10 cellular contexts compared by ENCODE assay signal in genomic region chr3:121661376-121661775, GRCh38. TPM values are rescaled to one million over a fixed set of nuclear protein-coding genes. Genes with fewer than 3 reads are reported as not detected.
DNase-seq lines count a peak whose midpoint lies in the region; ATAC-seq, FAIRE-seq and TF ChIP-seq lines count a peak whose summit lies in the region.
"Had no signal": no experiment of that assay in that cellular context is flagged by ENCODE, and none has a peak within 500 bp of the region (broad histone marks: within the 10 kb centered on the region; RNA-seq: fewer than 3 reads in every experiment).

No MANE protein-coding gene starts in this region.

- peak overlapping the region; percentile 97 for H3K27ac Mint-ChIP-seq in activated CD4-positive, alpha-beta T cell treated with anti-CD3 and anti-CD28 coated beads, Interleukin-2, amount 10 ng/mL, durations not matched to agents 24 days and 14 days
- H3K27ac Mint-ChIP-seq in WTC11 = peak overlapping the region; percentile 76; the same call in 1 of the 2 replicates
- peak overlapping the region; percentile 99 for H3K27ac Mint-ChIP-seq in stimulated activated naive B cell treated with anti-CD40 and anti-IgM and Interleukin-4, amounts not matched to agents 10 μg/mL and 1 μg/mL and 100 μg/mL, for 72 hours

- H3K36me3 ChIP-seq in small intestine (ENCODE audit: control insufficient read depth in 2 of 2, insufficient read depth in 2 of 2, low read length in 2 of 2) = peaks cover 14 to 23% of the 10 kb centered on the region in 2 donors

- CTCF ChIA-PET in WTC11 (lab: Charles Lee) = interaction anchor here (1.0 kb wide), 1 partner anchor 334 kb away, joined by 3 read pairs; no protein-coding TSS in a partner anchor

- no peak for TF ChIP-seq CTCF in WTC11 (IDR thresholded peaks at IDR 0.05)
- no peak for TF ChIP-seq CTCF in foreskin keratinocyte (conservative IDR thresholded peaks at IDR 0.05)

- H3K27me3 ChIP-seq in foreskin keratinocyte = no peaks in the 10 kb centered on the region
- H3K27me3 ChIP-seq in small intestine (ENCODE audit: control insufficient read depth in 2 of 2, insufficient read depth in 2 of 2, low read length in 2 of 2) = no peaks in the 10 kb centered on the region

- H3K9me3 Mint-ChIP-seq in activated CD4-positive, alpha-beta T cell treated with anti-CD3 and anti-CD28 coated beads, Interleukin-2, amount 10 ng/mL, durations not matched to agents 24 days and 14 days = peaks cover 7% of the 10 kb centered on the region
- H3K9me3 Mint-ChIP-seq in WTC11 = no peaks in the 10 kb centered on the region
- peaks cover 0 to 5% of the 10 kb centered on the region in 2 donors for H3K9me3 Mint-ChIP-seq in stimulated activated naive B cell treated with anti-CD40 and anti-IgM and Interleukin-4, amounts not matched to agents 10 μg/mL and 1 μg/mL and 100 μg/mL, for 72 hours

- FAIRE-seq in small intestine (lab: Jason Lieb, UNC) = no peak
- FAIRE-seq: A204.1 had no signal

- WGBS in small intestine, 3 donors = 89 to 96% (median 89%) methylated on average over 6 of the region's 6 CpGs

- peaks cover 63% of the 10 kb centered on the region for H3K36me3 Mint-ChIP-seq in activated CD4-positive, alpha-beta T cell treated with anti-CD3 and anti-CD28 coated beads, Interleukin-2, amount 10 ng/mL, durations not matched to agents 24 days and 14 days (ENCODE audit: low read depth)
- H3K36me3 Mint-ChIP-seq in WTC11 = peaks cover 24% of the 10 kb centered on the region
- H3K36me3 Mint-ChIP-seq in stimulated activated naive B cell treated with anti-CD40 and anti-IgM and Interleukin-4, amounts not matched to agents 10 μg/mL and 1 μg/mL and 100 μg/mL, for 72 hours = peaks cover 62 to 87% of the 10 kb centered on the region in 2 donors

- no peak overlapping the region for H3K27ac ChIP-seq in foreskin keratinocyte
- peak overlapping the region in 1 of 2 donors; percentile 92 for H3K27ac ChIP-seq in small intestine (ENCODE audit: low read depth in 1 of 2, low read length in 1 of 2)

- peak overlapping the region; percentile 91 for H3K4me3 Mint-ChIP-seq in activated CD4-positive, alpha-beta T cell treated with anti-CD3 and anti-CD28 coated beads, Interleukin-2, amount 10 ng/mL, durations not matched to agents 24 days and 14 days
- H3K4me3 Mint-ChIP-seq in WTC11 = no peak overlapping the region
- H3K4me3 Mint-ChIP-seq in stimulated activated naive B cell treated with anti-CD40 and anti-IgM and Interleukin-4, amounts not matched to agents 10 μg/mL and 1 μg/mL and 100 μg/mL, for 72 hours = peak overlapping the region in 1 of 2 donors; percentile 96

- H3K4me1 ChIP-seq in foreskin keratinocyte (peaks cover 6% of the 10 kb centered on the region), small intestine (ENCODE audit: control insufficient read depth in 2 of 2, insufficient read depth in 1 of 2, low read depth in 1 of 2, low read length in 1 of 2) (no peaks in the 10 kb centered on the region)

- no peak for DNase-seq in activated CD4-positive, alpha-beta T cell treated with anti-CD3 and anti-CD28 coated beads, Interleukin-2, amount 10 ng/mL, durations not matched to agents 24 days and 14 days
- DNase-seq in activated CD4-positive, alpha-beta T cell treated with anti-CD3 and anti-CD28 coated beads, Interleukin-2, amount 50 U/mL, for 48 hours = no peak
- DNase-seq in WTC11 (ENCODE audit: low spot score) (no peak), foreskin keratinocyte (peak; percentile 58 to 77), MV-4-11 (lab: John Stamatoyannopoulos, UW) (no peak), small intestine (no peak)
- no peak for DNase-seq in stimulated activated naive B cell treated with anti-CD40 and anti-IgM and Interleukin-4, amounts not matched to agents 10 μg/mL and 1 μg/mL and 100 μg/mL, for 72 hours
- DNase-seq: NCI-H1417 had no signal

- no peaks in the 10 kb centered on the region for H3K9me3 ChIP-seq in small intestine (ENCODE audit: control insufficient read depth, low read depth)

- ATAC-seq in WTC11 (no peak), foreskin keratinocyte (peak; percentile 74), HG02970 (IDR thresholded peaks at IDR 0.05; ENCODE audit: low FRiP score, unreplicated experiment) (no peak)
- no peak for ATAC-seq in stimulated activated naive B cell treated with anti-CD40 and anti-IgM and Interleukin-4, amounts not matched to agents 10 μg/mL and 1 μg/mL and 100 μg/mL, for 72 hours (replicated peaks)

- H3K4me1 Mint-ChIP-seq in activated CD4-positive, alpha-beta T cell treated with anti-CD3 and anti-CD28 coated beads, Interleukin-2, amount 10 ng/mL, durations not matched to agents 24 days and 14 days = peaks cover 40% of the 10 kb centered on the region
- H3K4me1 Mint-ChIP-seq in WTC11 = peaks cover 21% of the 10 kb centered on the region
- peaks cover 31 to 51% of the 10 kb centered on the region in 2 donors for H3K4me1 Mint-ChIP-seq in stimulated activated naive B cell treated with anti-CD40 and anti-IgM and Interleukin-4, amounts not matched to agents 10 μg/mL and 1 μg/mL and 100 μg/mL, for 72 hours

- H3K4me3 ChIP-seq in small intestine (ENCODE audit: low read depth in 1 of 2, low read length in 2 of 2) = no peak overlapping the region

- POLR2A ChIA-PET in WTC11 (lab: Charles Lee) = interaction anchor here (0.6 kb wide), 1 partner anchor 115 kb away, joined by 7 read pairs; no protein-coding TSS in a partner anchor

- no peaks in the 10 kb centered on the region for H3K27me3 Mint-ChIP-seq in activated CD4-positive, alpha-beta T cell treated with anti-CD3 and anti-CD28 coated beads, Interleukin-2, amount 10 ng/mL, durations not matched to agents 24 days and 14 days
- H3K27me3 Mint-ChIP-seq in WTC11 (ENCODE audit: low read depth) = no peaks in the 10 kb centered on the region
- H3K27me3 Mint-ChIP-seq in stimulated activated naive B cell treated with anti-CD40 and anti-IgM and Interleukin-4, amounts not matched to agents 10 μg/mL and 1 μg/mL and 100 μg/mL, for 72 hours = no peaks in the 10 kb centered on the region

- intact Hi-C loops in activated CD4-positive, alpha-beta T cell treated with anti-CD3 and anti-CD28 coated beads, Interleukin-2, amount 10 ng/mL, durations not matched to agents 24 days and 14 days (cut with micrococcal nuclease) = loop anchor here (10.0 kb wide), 1 partner anchor 433 kb away; no protein-coding TSS in a partner anchor

TF ChIP-seq in WTC11, 78 proteins besides CTCF, POLR2A, EP300 and RAD21 (continues in another document):
- TF ChIP-seq MAX (CRISPR knock-in tag; IDR thresholded peaks at IDR 0.05) (no peak), SP1 (CRISPR knock-in tag; conservative IDR thresholded peaks at IDR 0.05) (no peak), EMX1 (CRISPR knock-in tag; IDR thresholded peaks at IDR 0.05) (no peak), JUN (CRISPR knock-in tag; IDR thresholded peaks at IDR 0.05) (no peak), KAT7 (CRISPR knock-in tag; IDR thresholded peaks at IDR 0.05; ENCODE audit: borderline replicate concordance) (no peak), FOXJ3 (CRISPR knock-in tag; IDR thresholded peaks at IDR 0.05; ENCODE audit: borderline replicate concordance) (no peak), ATF2 (CRISPR knock-in tag; IDR thresholded peaks at IDR 0.05; ENCODE audit: borderline replicate concordance, low read depth) (no peak), E2F4 (CRISPR knock-in tag; IDR thresholded peaks at IDR 0.05; ENCODE audit: borderline replicate concordance, low read depth) (no peak), ZBTB43 (CRISPR knock-in tag; IDR thresholded peaks at IDR 0.05) (no peak), MXD4 (CRISPR knock-in tag; IDR thresholded peaks at IDR 0.05; ENCODE audit: borderline replicate concordance) (no peak), ELF4 (CRISPR knock-in tag; IDR thresholded peaks at IDR 0.05; ENCODE audit: low read depth) (no peak), ZNF317 (CRISPR knock-in tag; IDR thresholded peaks at IDR 0.05; ENCODE audit: borderline replicate concordance, low read depth) (no peak)

RNA-seq across cellular contexts. Expression of gene HCLS1, which starts 0.7 kb away (rescaled TPM):
- total RNA-seq in activated CD4-positive, alpha-beta T cell treated with anti-CD3 and anti-CD28 coated beads, Interleukin-2, amount 10 ng/mL, durations not matched to agents 24 days and 14 days = 210 and 216 TPM in 2 replicates
- 1.9 to 2.7 TPM (median 2.6 TPM) in 3 replicates for total RNA-seq in WTC11 (2021)
- 1.6 and 1.9 TPM in 2 replicates for total RNA-seq in foreskin keratinocyte
- polyA plus RNA-seq in foreskin keratinocyte = 2.0 and 2.2 TPM in 2 replicates
- 10 to 100 TPM in 2 of 3 donors, 1 to 10 TPM in 1; 8.5 to 31.3 (median 30.4) TPM for polyA plus RNA-seq in small intestine

Comparison
In these comparisons a context has a peak if more than half of its experiments do, and no peak if none do; other contexts are left out.
1. DNase-seq: peak in foreskin keratinocyte (2 of 2); none in activated CD4-positive, alpha-beta T cell treated with anti-CD3 and anti-CD28 coated beads, Interleukin-2, amount 10 ng/mL, durations not matched to agents 24 days and 14 days (single experiment), activated CD4-positive, alpha-beta T cell treated with anti-CD3 and anti-CD28 coated beads, Interleukin-2, amount 50 U/mL, for 48 hours (0 of 2), WTC11 (single experiment), stimulated activated naive B cell treated with anti-CD40 and anti-IgM and Interleukin-4, amounts not matched to agents 10 μg/mL and 1 μg/mL and 100 μg/mL, for 72 hours (single experiment), MV-4-11 (single experiment) and small intestine (single experiment).
2. RNA of gene HCLS1, which starts 0.7 kb away (total RNA-seq): 210 to 216 TPM in activated CD4-positive, alpha-beta T cell treated with anti-CD3 and anti-CD28 coated beads, Interleukin-2, amount 10 ng/mL, durations not matched to agents 24 days and 14 days; 1.9 to 2.7 TPM in WTC11 and 1.6 to 1.9 TPM in foreskin keratinocyte; every median in the first group is over 10 times any median in the second.
3. Peak in every context shown above with its lines, with median percentiles within 50 percentile points of each other: H3K27ac Mint-ChIP-seq.